ENCODE assay signal across 17 cellular contexts in genomic region chr9:83425240-83425639, GRCh38.
DNase-seq lines count a peak whose midpoint lies in the region; ATAC-seq and TF ChIP-seq lines count a peak whose summit lies in the region.
"Had no signal": no experiment of that assay in that cellular context is flagged by ENCODE, and none has a peak within 500 bp of the region (broad histone marks: within the 10 kb centered on the region; RNA-seq: fewer than 3 reads in every experiment).

No MANE protein-coding gene starts in this region.

- CTCF ChIA-PET in Calu3 (lab: Charles Lee), result no interaction called here

- no peak for ATAC-seq in stimulated activated memory B cell treated with anti-CD40 and anti-IgM and Interleukin-4, amounts not matched to agents 10 μg/mL and 1 μg/mL and 100 μg/mL, for 72 hours
- ATAC-seq: gastroesophageal sphincter, HCT116 had no signal

- no peak overlapping the region for H3K27ac Mint-ChIP-seq in Calu3 (ENCODE audit: unreplicated experiment)
- no peak overlapping the region for H3K27ac Mint-ChIP-seq in type B pancreatic cell
- no peak overlapping the region for H3K27ac Mint-ChIP-seq in stimulated activated memory B cell treated with anti-CD40 and anti-IgM and Interleukin-4, amounts not matched to agents 10 μg/mL and 1 μg/mL and 100 μg/mL, for 72 hours
- H3K27ac Mint-ChIP-seq: activated naive CD4-positive, alpha-beta T cell treated with anti-CD3 and anti-CD28 coated beads for 36 hours; memory B cell; neural progenitor cell; T-helper 2 cell treated with Interferon-gamma antibody and Interleukin-4, amounts not matched to agents 5 μg/mL and 100 μg/mL, for 36 hours had no signal

- intact Hi-C loops in Calu3 (cut with micrococcal nuclease; ENCODE audit: unreplicated experiment), result no loop called here
- intact Hi-C loops in posterior vena cava (cut with DNase I), result no loop called here

- no peaks in the 10 kb centered on the region for H3K36me3 Mint-ChIP-seq in Calu3 (ENCODE audit: insufficient read depth, unreplicated experiment)
- H3K36me3 Mint-ChIP-seq in type B pancreatic cell, result no peaks in the 10 kb centered on the region
- H3K36me3 Mint-ChIP-seq in stimulated activated memory B cell treated with anti-CD40 and anti-IgM and Interleukin-4, amounts not matched to agents 10 μg/mL and 1 μg/mL and 100 μg/mL, for 72 hours, result no peaks in the 10 kb centered on the region
- H3K36me3 Mint-ChIP-seq: memory B cell, neural progenitor cell had no signal

- H3K4me1 Mint-ChIP-seq in Calu3 (ENCODE audit: low read depth, unreplicated experiment) (no peaks in the 10 kb centered on the region), type B pancreatic cell (ENCODE audit: unreplicated experiment) (peaks cover 20% of the 10 kb centered on the region)
- no peaks in the 10 kb centered on the region for H3K4me1 Mint-ChIP-seq in stimulated activated memory B cell treated with anti-CD40 and anti-IgM and Interleukin-4, amounts not matched to agents 10 μg/mL and 1 μg/mL and 100 μg/mL, for 72 hours
- H3K4me1 Mint-ChIP-seq: IgD-negative memory B cell, memory B cell had no signal

- H3K4me3 Mint-ChIP-seq in Calu3 (ENCODE audit: low read depth, unreplicated experiment) (no peak overlapping the region), type B pancreatic cell (no peak overlapping the region)
- no peak overlapping the region for H3K4me3 Mint-ChIP-seq in stimulated activated memory B cell treated with anti-CD40 and anti-IgM and Interleukin-4, amounts not matched to agents 10 μg/mL and 1 μg/mL and 100 μg/mL, for 72 hours
- H3K4me3 Mint-ChIP-seq: activated naive CD4-positive, alpha-beta T cell treated with anti-CD3 and anti-CD28 coated beads for 36 hours; IgD-negative memory B cell; memory B cell; neural progenitor cell; T-helper 2 cell treated with Interferon-gamma antibody and Interleukin-4, amounts not matched to agents 5 μg/mL and 100 μg/mL, for 36 hours had no signal

- BruUV-seq in Calu3 (replicated peaks; lab: Mats Ljungman, UMichigan), result no TSS peak

- H3K9me3 Mint-ChIP-seq in Calu3 (ENCODE audit: low read depth, unreplicated experiment) (no peaks in the 10 kb centered on the region), type B pancreatic cell (no peaks in the 10 kb centered on the region)
- no peaks in the 10 kb centered on the region for H3K9me3 Mint-ChIP-seq in stimulated activated memory B cell treated with anti-CD40 and anti-IgM and Interleukin-4, amounts not matched to agents 10 μg/mL and 1 μg/mL and 100 μg/mL, for 72 hours
- H3K9me3 Mint-ChIP-seq: activated naive CD4-positive, alpha-beta T cell treated with anti-CD3 and anti-CD28 coated beads for 36 hours; IgD-negative memory B cell; memory B cell; neural progenitor cell; T-helper 2 cell treated with Interferon-gamma antibody and Interleukin-4, amounts not matched to agents 5 μg/mL and 100 μg/mL, for 36 hours had no signal

- TF ChIP-seq CTCF in Calu3 (IDR thresholded peaks at IDR 0.05; ENCODE audit: unreplicated experiment) (no peak), type B pancreatic cell (conservative IDR thresholded peaks at IDR 0.05) (no peak)

- H3K27me3 Mint-ChIP-seq in Calu3 (ENCODE audit: unreplicated experiment) (no peaks in the 10 kb centered on the region), type B pancreatic cell (no peaks in the 10 kb centered on the region)
- H3K27me3 Mint-ChIP-seq in stimulated activated memory B cell treated with anti-CD40 and anti-IgM and Interleukin-4, amounts not matched to agents 10 μg/mL and 1 μg/mL and 100 μg/mL, for 72 hours, result no peaks in the 10 kb centered on the region
- H3K27me3 Mint-ChIP-seq: IgD-negative memory B cell, memory B cell had no signal

- DNase-seq in Calu3 (peak; percentile 1), M059J (ENCODE audit: low read depth) (peak; percentile 76), astrocyte of the hippocampus (ENCODE audit: low read depth, low spot score) (peak; percentile 55), kidney tubule cell (ENCODE audit: low spot score) (peak; percentile 87), type B pancreatic cell (ENCODE audit: extremely low spot score, unreplicated experiment) (no peak), posterior vena cava (ENCODE audit: low spot score) (no peak)
- DNase-seq: activated naive CD4-positive, alpha-beta T cell treated with anti-CD3 and anti-CD28 coated beads for 36 hours; colonic mucosa; NCI-H1105; NCI-H2081 had no signal

Comparison
In these comparisons a context has a peak if more than half of its experiments do, and no peak if none do; other contexts are left out.
1. DNase-seq: peak in Calu3 (single experiment), M059J (single experiment), astrocyte of the hippocampus (single experiment) and kidney tubule cell (single experiment); none in type B pancreatic cell (single experiment) and posterior vena cava (single experiment).